In the genomic region with DNA sequence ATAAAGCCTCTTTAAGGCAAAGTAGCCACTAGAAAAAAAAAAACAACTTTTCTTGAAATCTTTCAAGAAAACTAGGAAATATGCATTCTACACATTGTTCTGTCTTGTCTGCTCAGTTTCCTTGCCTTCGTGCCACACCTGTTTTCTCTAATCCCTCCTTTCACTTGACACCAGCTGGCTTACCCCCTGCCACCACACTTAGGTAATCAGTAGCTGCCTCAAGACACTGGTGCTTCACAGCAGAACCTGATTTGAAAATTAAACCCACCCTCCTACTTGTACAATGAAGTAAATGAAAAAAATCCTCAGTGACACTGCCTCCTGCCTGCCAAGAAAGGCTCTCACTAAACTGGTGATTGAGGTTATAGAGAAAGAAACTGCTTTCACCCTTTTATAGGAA, we compare ENCODE assay signal across 20 cellular contexts. TPM values are rescaled to one million over a fixed set of nuclear protein-coding genes. Genes with fewer than 3 reads are reported as not detected.
A peak's percentile ranks its signal among the peaks of the same experiment; 100 is the strongest.
DNase-seq lines count a peak whose midpoint lies in the region; ATAC-seq and TF ChIP-seq lines count a peak whose summit lies in the region.
"Had no signal": no experiment of that assay in that cellular context is flagged by ENCODE, and none has a peak within 500 bp of the region (broad histone marks: within the 10 kb centered on the region; RNA-seq: fewer than 3 reads in every experiment).

No MANE protein-coding gene starts in this region.

- no peak for TF ChIP-seq EP300 in esophagus muscularis mucosa (IDR thresholded peaks at IDR 0.05)

- H3K4me1 ChIP-seq in CD8-positive, alpha-beta T cell (ENCODE audit: insufficient read depth, low read length) = no peaks in the 10 kb centered on the region
- no peaks in the 10 kb centered on the region for H3K4me1 ChIP-seq in esophagus muscularis mucosa
- H3K4me1 ChIP-seq: gastroesophageal sphincter, right atrium auricular region had no signal

- ATAC-seq in CD8-positive, alpha-beta T cell = no peak
- ATAC-seq in HG03354 (IDR thresholded peaks at IDR 0.05; ENCODE audit: poor library complexity, severe bottlenecking, unreplicated experiment) = peak; percentile 55
- ATAC-seq in activated B cell treated with CpG ODN at 0.5 μM for 24 hours (ENCODE audit: low read depth) = no peak
- ATAC-seq in naive B cell (ENCODE audit: low read depth in 2 of 2) = peak in 1 of 2 donors; percentile 23
- ATAC-seq in HG02852 (IDR thresholded peaks at IDR 0.05; ENCODE audit: unreplicated experiment) = no peak
- ATAC-seq: gastroesophageal sphincter had no signal

- no peaks in the 10 kb centered on the region for H3K4me1 Mint-ChIP-seq in CD8-positive, alpha-beta T cell (ENCODE audit: low read depth)
- H3K4me1 Mint-ChIP-seq in activated B cell treated with CpG ODN at 0.5 μM for 24 hours = peaks cover 45% of the 10 kb centered on the region
- H3K4me1 Mint-ChIP-seq in naive B cell = peaks cover 27 to 57% (median 40%) of the 10 kb centered on the region in 3 donors
- H3K4me1 Mint-ChIP-seq in endothelial cell (ENCODE audit: unreplicated experiment) = no peaks in the 10 kb centered on the region

- POLR2A ChIA-PET in CD8-positive, alpha-beta T cell (lab: Charles Lee) = interaction anchor here (0.6 kb wide), 1 partner anchor 188 kb away, joined by 3 read pairs; no protein-coding TSS in a partner anchor
- POLR2A ChIA-PET in activated B cell treated with CpG ODN at 0.5 μM for 24 hours (lab: Charles Lee) = no interaction called here

- H3K27me3 Mint-ChIP-seq in CD8-positive, alpha-beta T cell (ENCODE audit: low read depth) = no peaks in the 10 kb centered on the region
- no peaks in the 10 kb centered on the region for H3K27me3 Mint-ChIP-seq in activated B cell treated with CpG ODN at 0.5 μM for 24 hours
- H3K27me3 Mint-ChIP-seq in naive B cell = no peaks in the 10 kb centered on the region
- no peaks in the 10 kb centered on the region for H3K27me3 Mint-ChIP-seq in endothelial cell (ENCODE audit: unreplicated experiment)

- no peak for TF ChIP-seq CTCF in CD8-positive, alpha-beta T cell (IDR thresholded peaks at IDR 0.05)
- no peak for TF ChIP-seq CTCF in activated B cell treated with CpG ODN at 0.5 μM for 24 hours (IDR thresholded peaks at IDR 0.05)
- TF ChIP-seq CTCF in esophagus muscularis mucosa (IDR thresholded peaks at IDR 0.05) = no peak
- TF ChIP-seq CTCF in endothelial cell (IDR thresholded peaks at IDR 0.05; ENCODE audit: unreplicated experiment) = no peak

- no peaks in the 10 kb centered on the region for H3K9me3 ChIP-seq in CD8-positive, alpha-beta T cell (ENCODE audit: low read length)
- H3K9me3 ChIP-seq in esophagus muscularis mucosa = no peaks in the 10 kb centered on the region
- H3K9me3 ChIP-seq: gastroesophageal sphincter, right atrium auricular region had no signal

- intact Hi-C loops in CD8-positive, alpha-beta T cell (cut with DNase I, micrococcal nuclease) = loop anchor here in 1 of 2 experiments (10.0 kb wide), 1 partner anchor 175 kb away; no protein-coding TSS in a partner anchor
- intact Hi-C loops in activated B cell treated with CpG ODN at 0.5 μM for 24 hours (cut with micrococcal nuclease) (loop anchor here (1.0 to 10.0 kb wide), 2 partner anchors 8 to 185 kb away; no protein-coding TSS in a partner anchor), esophagus muscularis mucosa (cut with DNase I) (no loop called here)

- H3K27me3 ChIP-seq in CD8-positive, alpha-beta T cell (ENCODE audit: insufficient read depth, low read length) = no peaks in the 10 kb centered on the region
- no peaks in the 10 kb centered on the region for H3K27me3 ChIP-seq in esophagus muscularis mucosa
- H3K27me3 ChIP-seq: gastroesophageal sphincter, right atrium auricular region had no signal

- CTCF ChIA-PET in CD8-positive, alpha-beta T cell (lab: Charles Lee) = interaction anchor here (1.9 to 5.5 kb wide), 3 partner anchors 22 to 194 kb away, joined by 7 to 64 read pairs (median 53); no protein-coding TSS in a partner anchor
- CTCF ChIA-PET in activated B cell treated with CpG ODN at 0.5 μM for 24 hours (lab: Charles Lee) = interaction anchor here (1.1 kb wide), 1 partner anchor 21 kb away, joined by 3 read pairs; no protein-coding TSS in a partner anchor

- H3K36me3 ChIP-seq in CD8-positive, alpha-beta T cell (ENCODE audit: insufficient read depth, low read length) = peaks cover 16% of the 10 kb centered on the region
- H3K36me3 ChIP-seq in esophagus muscularis mucosa = peaks cover 0 to 34% (median 20%) of the 10 kb centered on the region in 4 donors

- no peak overlapping the region for H3K4me3 ChIP-seq in CD8-positive, alpha-beta T cell (ENCODE audit: low read depth, low read length)
- no peak overlapping the region for H3K4me3 ChIP-seq in esophagus muscularis mucosa
- H3K4me3 ChIP-seq: gastroesophageal sphincter, right atrium auricular region had no signal

- H3K4me3 Mint-ChIP-seq in CD8-positive, alpha-beta T cell = no peak overlapping the region
- peak overlapping the region; percentile 24 for H3K4me3 Mint-ChIP-seq in activated B cell treated with CpG ODN at 0.5 μM for 24 hours
- H3K4me3 Mint-ChIP-seq in naive B cell = peak overlapping the region; percentile 1 to 84 (median 24)
- no peak overlapping the region for H3K4me3 Mint-ChIP-seq in endothelial cell (ENCODE audit: unreplicated experiment)

- no peak overlapping the region for H3K27ac ChIP-seq in CD8-positive, alpha-beta T cell (ENCODE audit: low read depth, low read length)
- H3K27ac ChIP-seq in esophagus muscularis mucosa (replicated peaks in 1 of 4) = no peak overlapping the region
- H3K27ac ChIP-seq: gastroesophageal sphincter, right atrium auricular region had no signal

- H3K36me3 Mint-ChIP-seq in CD8-positive, alpha-beta T cell = peaks cover 39% of the 10 kb centered on the region
- H3K36me3 Mint-ChIP-seq in activated B cell treated with CpG ODN at 0.5 μM for 24 hours (ENCODE audit: low read depth) (peaks cover 48% of the 10 kb centered on the region), naive B cell (peaks cover 9 to 19% of the 10 kb centered on the region in 2 donors), endothelial cell (ENCODE audit: low read depth, unreplicated experiment) (peaks cover 5% of the 10 kb centered on the region)

- no peak for TF ChIP-seq POLR2A in esophagus muscularis mucosa (IDR thresholded peaks at IDR 0.05; ENCODE audit: low read depth)

- H3K9me3 Mint-ChIP-seq in CD8-positive, alpha-beta T cell = no peaks in the 10 kb centered on the region
- no peaks in the 10 kb centered on the region for H3K9me3 Mint-ChIP-seq in activated B cell treated with CpG ODN at 0.5 μM for 24 hours
- no peaks in the 10 kb centered on the region for H3K9me3 Mint-ChIP-seq in naive B cell
- no peaks in the 10 kb centered on the region for H3K9me3 Mint-ChIP-seq in endothelial cell (ENCODE audit: unreplicated experiment)

- DNase-seq in CD8-positive, alpha-beta T cell = no peak
- DNase-seq in activated B cell treated with CpG ODN at 0.5 μM for 24 hours (no peak), naive B cell (no peak), esophagus muscularis mucosa (ENCODE audit: extremely low spot score) (no peak), endothelial cell (ENCODE audit: low spot score) (no peak), AG20443 (ENCODE audit: low spot score) (no peak)
- DNase-seq: activated CD8-positive, alpha-beta memory T cell treated with anti-CD3 and anti-CD28 coated beads, Interleukin-2, amount 50 U/mL, for 48 hours; aorta; C1 segment of cervical spinal cord; effector memory CD4-positive, alpha-beta T cell; NCI-H748 treated with DMSO at 0.1 percent for 48 hours; SHP77 treated with DMSO at 0.1 percent for 48 hours; stimulated activated CD4-positive, alpha-beta T cell treated with anti-CD3 and anti-CD28 coated beads, Interleukin-4, amount 100 ng/mL, for 24 hours; stimulated activated naive CD8-positive, alpha-beta T cell treated with anti-CD3 and anti-CD28 coated beads, Interleukin-15, Interleukin-2, amounts not matched to agents 100 U/mL and 50 U/mL, for 24 hours had no signal

- 0% methylated on average over 1 of the region's 1 CpG for WGBS in esophagus muscularis mucosa

- peak overlapping the region; percentile 29 for H3K27ac Mint-ChIP-seq in CD8-positive, alpha-beta T cell
- H3K27ac Mint-ChIP-seq in activated B cell treated with CpG ODN at 0.5 μM for 24 hours (peak overlapping the region; percentile 80), naive B cell (peak overlapping the region; percentile 60 to 88 (median 68)), endothelial cell (ENCODE audit: unreplicated experiment) (no peak overlapping the region)

RNA-seq across cellular contexts. Expression of a gene that starts 45.8 kb away (rescaled TPM):
- 10 to 100 TPM; 34.7 to 36.7 TPM for total RNA-seq in CD8-positive, alpha-beta T cell
- 2.1 and 2.9 TPM in 2 replicates for total RNA-seq in activated B cell treated with CpG ODN at 0.5 μM for 24 hours
- polyA plus RNA-seq in naive B cell (ENCODE audit: low read depth in 6 of 6) = 10 to 100 TPM; 16.9 to 25.7 (median 18.3) TPM
- total RNA-seq in esophagus muscularis mucosa = 1 to 10 TPM in 1 of 4 donors, under 1 TPM in 3; 0.32 to 1.2 (median 0.38) TPM
- total RNA-seq in endothelial cell (ENCODE audit: unreplicated experiment) = not detected
- total RNA-seq: HT1080, kidney epithelial cell had no signal

Comparison
In these comparisons a context has a peak if more than half of its experiments do, and no peak if none do; other contexts are left out.
1. H3K4me3 Mint-ChIP-seq: peak in activated B cell treated with CpG ODN at 0.5 μM for 24 hours (single experiment) and naive B cell (8 of 8); none in CD8-positive, alpha-beta T cell (single experiment) and endothelial cell (single experiment).